ENCODE assay signal across 10 cellular contexts in the genomic region with DNA sequence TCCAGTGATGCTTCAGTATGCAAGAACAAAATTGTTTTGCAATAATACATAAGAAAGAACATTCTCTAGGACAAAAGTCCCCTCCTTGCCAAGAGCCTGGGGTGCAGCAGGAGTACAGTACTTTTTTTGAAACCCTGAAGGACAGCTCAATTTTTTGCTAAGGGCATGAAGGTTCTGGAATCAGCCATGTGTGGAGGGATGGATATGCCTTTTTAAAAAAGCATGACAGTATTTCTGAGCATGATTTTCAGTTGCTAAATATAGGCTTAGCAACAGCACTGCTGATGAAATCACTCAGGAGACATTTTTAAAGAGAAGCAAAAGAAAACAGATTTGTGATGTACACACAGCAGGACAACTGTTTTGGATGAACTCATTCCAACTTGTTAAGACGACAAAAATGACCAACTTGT. TPM values are rescaled to one million over a fixed set of nuclear protein-coding genes. Genes with fewer than 3 reads are reported as not detected.
DNase-seq lines count a peak whose midpoint lies in the region; ATAC-seq, FAIRE-seq and TF ChIP-seq lines count a peak whose summit lies in the region.
"Had no signal": no experiment of that assay in that cellular context is flagged by ENCODE, and none has a peak within 500 bp of the region (broad histone marks: within the 10 kb centered on the region; RNA-seq: fewer than 3 reads in every experiment).

No MANE protein-coding gene starts in this region.

- no peaks in the 10 kb centered on the region for H3K27me3 Mint-ChIP-seq in progenitor cell of endocrine pancreas
- H3K27me3 Mint-ChIP-seq: stimulated activated naive CD8-positive, alpha-beta T cell treated with anti-CD3 and anti-CD28 coated beads, Interleukin-15, amount 100 ng/mL, for 72 hours had no signal

- H3K4me3 Mint-ChIP-seq in progenitor cell of endocrine pancreas (ENCODE audit: low read depth), result no peak overlapping the region
- H3K4me3 Mint-ChIP-seq: stimulated activated naive CD8-positive, alpha-beta T cell treated with anti-CD3 and anti-CD28 coated beads, Interleukin-15, amount 100 ng/mL, for 72 hours had no signal

- no peak for FAIRE-seq in urothelium cell line (lab: Jason Lieb, UNC)

- H3K4me1 Mint-ChIP-seq in progenitor cell of endocrine pancreas (ENCODE audit: low read depth), result no peaks in the 10 kb centered on the region

- no peak overlapping the region for H3K27ac Mint-ChIP-seq in progenitor cell of endocrine pancreas

- peaks cover 16% of the 10 kb centered on the region for H3K36me3 Mint-ChIP-seq in progenitor cell of endocrine pancreas (ENCODE audit: insufficient read depth)

- ATAC-seq in HG02798 (IDR thresholded peaks at IDR 0.05; ENCODE audit: poor library complexity, unreplicated experiment), result no peak
- ATAC-seq: stimulated activated naive CD8-positive, alpha-beta T cell treated with anti-CD3 and anti-CD28 coated beads, Interleukin-15, amount 100 ng/mL, for 72 hours had no signal

- no peaks in the 10 kb centered on the region for H3K9me3 Mint-ChIP-seq in progenitor cell of endocrine pancreas (ENCODE audit: low read depth)
- H3K9me3 Mint-ChIP-seq: stimulated activated naive CD8-positive, alpha-beta T cell treated with anti-CD3 and anti-CD28 coated beads, Interleukin-15, amount 100 ng/mL, for 72 hours had no signal

- no peak for TF ChIP-seq CTCF in progenitor cell of endocrine pancreas (IDR thresholded peaks at IDR 0.05; ENCODE audit: unreplicated experiment)

- peak; percentile 49 for DNase-seq in LHCN-M2 (ENCODE audit: low read depth)
- DNase-seq in cerebellum (ENCODE audit: low spot score), result peak; percentile 58
- DNase-seq in inferior parietal cortex (ENCODE audit: extremely low spot score), result peak; percentile 62
- peak; percentile 63 for DNase-seq in superior temporal gyrus (ENCODE audit: extremely low spot score)
- no peak for DNase-seq in progenitor cell of endocrine pancreas (ENCODE audit: low spot score, unreplicated experiment)
- no peak for DNase-seq in urothelium cell line (ENCODE audit: low spot score)
- DNase-seq: cortex of kidney; DMS79; stimulated activated naive CD8-positive, alpha-beta T cell treated with anti-CD3 and anti-CD28 coated beads, Interleukin-15, amount 100 ng/mL, for 72 hours had no signal

RNA-seq across cellular contexts. Expression of a gene that starts 39.2 kb away (rescaled TPM):
- total RNA-seq in LHCN-M2 (2014; rRNA removed) (39.4 and 52.0 TPM in 2 replicates), cerebellum (79.4 TPM), progenitor cell of endocrine pancreas (52.5 and 53.0 TPM in 2 replicates)
- polyA plus RNA-seq in LHCN-M2 (2012), result 19.0 TPM

Comparison
In these comparisons a context has a peak if more than half of its experiments do, and no peak if none do; other contexts are left out.
1. DNase-seq: peak in LHCN-M2 (single experiment), cerebellum (single experiment), inferior parietal cortex (single experiment) and superior temporal gyrus (single experiment); none in progenitor cell of endocrine pancreas (single experiment) and urothelium cell line (single experiment).